Comparison of ENCODE assay signal across 1 cellular context in genomic region chr19:49664171-49665070, GRCh38.
A peak's percentile ranks its signal among the peaks of the same experiment; 100 is the strongest.
TF ChIP-seq lines count a peak whose summit lies in the region.

No MANE protein-coding gene starts in this region.

TF ChIP-seq in K562, 482 proteins besides CTCF, POLR2A, EP300 and RAD21 (continued from another document and continues in another):
- TF ChIP-seq, protein P1, sequence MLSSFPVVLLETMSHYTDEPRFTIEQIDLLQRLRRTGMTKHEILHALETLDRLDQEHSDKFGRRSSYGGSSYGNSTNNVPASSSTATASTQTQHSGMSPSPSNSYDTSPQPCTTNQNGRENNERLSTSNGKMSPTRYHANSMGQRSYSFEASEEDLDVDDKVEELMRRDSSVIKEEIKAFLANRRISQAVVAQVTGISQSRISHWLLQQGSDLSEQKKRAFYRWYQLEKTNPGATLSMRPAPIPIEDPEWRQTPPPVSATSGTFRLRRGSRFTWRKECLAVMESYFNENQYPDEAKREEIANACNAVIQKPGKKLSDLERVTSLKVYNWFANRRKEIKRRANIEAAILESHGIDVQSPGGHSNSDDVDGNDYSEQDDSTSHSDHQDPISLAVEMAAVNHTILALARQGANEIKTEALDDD (IDR thresholded peaks at IDR 0.05) = no peak
- TF ChIP-seq FOXK1 (CRISPR knock-in tag; IDR thresholded peaks at IDR 0.05; ENCODE audit: borderline replicate concordance) = peak; percentile 91; the same call in 1 of the 2 replicates
- peak; percentile 57 for TF ChIP-seq CXXC5 (CRISPR knock-in tag; IDR thresholded peaks at IDR 0.05)
- TF ChIP-seq, protein P2, sequence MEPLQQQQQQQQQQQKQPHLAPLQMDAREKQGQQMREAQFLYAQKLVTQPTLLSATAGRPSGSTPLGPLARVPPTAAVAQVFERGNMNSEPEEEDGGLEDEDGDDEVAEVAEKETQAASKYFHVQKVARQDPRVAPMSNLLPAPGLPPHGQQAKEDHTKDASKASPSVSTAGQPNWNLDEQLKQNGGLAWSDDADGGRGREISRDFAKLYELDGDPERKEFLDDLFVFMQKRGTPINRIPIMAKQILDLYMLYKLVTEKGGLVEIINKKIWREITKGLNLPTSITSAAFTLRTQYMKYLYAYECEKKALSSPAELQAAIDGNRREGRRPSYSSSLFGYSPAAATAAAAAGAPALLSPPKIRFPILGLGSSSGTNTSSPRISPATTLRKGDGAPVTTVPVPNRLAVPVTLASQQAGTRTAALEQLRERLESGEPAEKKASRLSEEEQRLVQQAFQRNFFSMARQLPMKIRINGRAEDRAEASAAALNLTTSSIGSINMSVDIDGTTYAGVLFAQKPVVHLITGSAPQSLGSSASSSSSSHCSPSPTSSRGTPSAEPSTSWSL (CRISPR knock-in tag; IDR thresholded peaks at IDR 0.05; ENCODE audit: borderline replicate concordance) = no peak
- TF ChIP-seq BHLHE40 (IDR thresholded peaks at IDR 0.05; ENCODE audit: low read length) = peak; percentile 61
- no peak for TF ChIP-seq CREB1 (IDR thresholded peaks at IDR 0.05)
- peak; percentile 34; the same call in 1 of the 2 replicates for TF ChIP-seq CREB1 (CRISPR knock-in tag; IDR thresholded peaks at IDR 0.05)
- TF ChIP-seq HDAC1 (IDR thresholded peaks at IDR 0.05) = peak in 1 of 2 experiments; percentile 74; a peak in 2 of 4 replicates
- TF ChIP-seq E2F6 (IDR thresholded peaks at IDR 0.05; ENCODE audit: borderline replicate concordance in 1 of 2, extremely low read depth in 1 of 2, insufficient read depth in 1 of 2, insufficient read length in 1 of 2, low read depth in 1 of 2, low read length in 1 of 2, poor library complexity in 1 of 2, severe bottlenecking in 1 of 2) = peak in 1 of 2 experiments; percentile 27
- TF ChIP-seq RNF2 (IDR thresholded peaks at IDR 0.05) = no peak
- TF ChIP-seq SAP30 (IDR thresholded peaks at IDR 0.05; ENCODE audit: borderline replicate concordance, insufficient read depth, low read depth, low read length, poor library complexity, severe bottlenecking) = peak; percentile 33
- no peak for TF ChIP-seq ZNF766 (CRISPR knock-in tag; conservative IDR thresholded peaks at IDR 0.05)
- TF ChIP-seq, protein P3, sequence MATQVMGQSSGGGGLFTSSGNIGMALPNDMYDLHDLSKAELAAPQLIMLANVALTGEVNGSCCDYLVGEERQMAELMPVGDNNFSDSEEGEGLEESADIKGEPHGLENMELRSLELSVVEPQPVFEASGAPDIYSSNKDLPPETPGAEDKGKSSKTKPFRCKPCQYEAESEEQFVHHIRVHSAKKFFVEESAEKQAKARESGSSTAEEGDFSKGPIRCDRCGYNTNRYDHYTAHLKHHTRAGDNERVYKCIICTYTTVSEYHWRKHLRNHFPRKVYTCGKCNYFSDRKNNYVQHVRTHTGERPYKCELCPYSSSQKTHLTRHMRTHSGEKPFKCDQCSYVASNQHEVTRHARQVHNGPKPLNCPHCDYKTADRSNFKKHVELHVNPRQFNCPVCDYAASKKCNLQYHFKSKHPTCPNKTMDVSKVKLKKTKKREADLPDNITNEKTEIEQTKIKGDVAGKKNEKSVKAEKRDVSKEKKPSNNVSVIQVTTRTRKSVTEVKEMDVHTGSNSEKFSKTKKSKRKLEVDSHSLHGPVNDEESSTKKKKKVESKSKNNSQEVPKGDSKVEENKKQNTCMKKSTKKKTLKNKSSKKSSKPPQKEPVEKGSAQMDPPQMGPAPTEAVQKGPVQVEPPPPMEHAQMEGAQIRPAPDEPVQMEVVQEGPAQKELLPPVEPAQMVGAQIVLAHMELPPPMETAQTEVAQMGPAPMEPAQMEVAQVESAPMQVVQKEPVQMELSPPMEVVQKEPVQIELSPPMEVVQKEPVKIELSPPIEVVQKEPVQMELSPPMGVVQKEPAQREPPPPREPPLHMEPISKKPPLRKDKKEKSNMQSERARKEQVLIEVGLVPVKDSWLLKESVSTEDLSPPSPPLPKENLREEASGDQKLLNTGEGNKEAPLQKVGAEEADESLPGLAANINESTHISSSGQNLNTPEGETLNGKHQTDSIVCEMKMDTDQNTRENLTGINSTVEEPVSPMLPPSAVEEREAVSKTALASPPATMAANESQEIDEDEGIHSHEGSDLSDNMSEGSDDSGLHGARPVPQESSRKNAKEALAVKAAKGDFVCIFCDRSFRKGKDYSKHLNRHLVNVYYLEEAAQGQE (CRISPR knock-in tag; IDR thresholded peaks at IDR 0.05; ENCODE audit: low read depth) = no peak
- no peak for TF ChIP-seq ZNF695 (CRISPR knock-in tag; IDR thresholded peaks at IDR 0.05)
- no peak for TF ChIP-seq DMBX1 (CRISPR knock-in tag; IDR thresholded peaks at IDR 0.05; ENCODE audit: borderline replicate concordance)
- TF ChIP-seq ZBTB49 (CRISPR knock-in tag; IDR thresholded peaks at IDR 0.05; ENCODE audit: borderline replicate concordance) = no peak
- TF ChIP-seq ZNF707 (CRISPR knock-in tag; conservative IDR thresholded peaks at IDR 0.05) = no peak
- no peak for TF ChIP-seq PHF21A (IDR thresholded peaks at IDR 0.05; ENCODE audit: borderline replicate concordance, low read depth)
- TF ChIP-seq STAT5A (IDR thresholded peaks at IDR 0.05; ENCODE audit: borderline replicate concordance, low read length) = no peak
- no peak for TF ChIP-seq ZKSCAN1 (IDR thresholded peaks at IDR 0.05; ENCODE audit: low read depth, low read length)
- no peak for TF ChIP-seq RHOXF2B (CRISPR knock-in tag; conservative IDR thresholded peaks at IDR 0.05)
- no peak for TF ChIP-seq ZNF586 (CRISPR knock-in tag; conservative IDR thresholded peaks at IDR 0.05)
- peak; percentile 69 to 75 for TF ChIP-seq NRF1 (conservative IDR thresholded peaks at IDR 0.05 in 1 of 2, IDR thresholded peaks at IDR 0.05 in 1 of 2)
- 0 out of 2 replicates have a peak, but pooled peaks have one; percentile 11 for TF ChIP-seq ZNF121 (CRISPR knock-in tag; conservative IDR thresholded peaks at IDR 0.05)
- no peak for TF ChIP-seq SNIP1 (IDR thresholded peaks at IDR 0.05; ENCODE audit: low read depth)
- TF ChIP-seq PBX2 (CRISPR knock-in tag; IDR thresholded peaks at IDR 0.05; ENCODE audit: low read depth) = no peak
- no peak for TF ChIP-seq PBX2 (tag; conservative IDR thresholded peaks at IDR 0.05; ENCODE audit: low read depth)
- 0 out of 2 replicates have a peak, but pooled peaks have one; percentile 28 for TF ChIP-seq MTA3 (IDR thresholded peaks at IDR 0.05; ENCODE audit: borderline replicate concordance)
- TF ChIP-seq NCOR1 (IDR thresholded peaks at IDR 0.05) = no peak
- TF ChIP-seq POLR2B (IDR thresholded peaks at IDR 0.05; ENCODE audit: low read depth, partially characterized antibody) = peak; percentile 36
- TF ChIP-seq FOXA3 (CRISPR knock-in tag; conservative IDR thresholded peaks at IDR 0.05 in 1 of 2, IDR thresholded peaks at IDR 0.05 in 1 of 2) = no peak
- TF ChIP-seq FIP1L1 (IDR thresholded peaks at IDR 0.05; ENCODE audit: low read depth, low read length, poor library complexity, severe bottlenecking) = no peak
- TF ChIP-seq ARID4B (CRISPR knock-in tag; IDR thresholded peaks at IDR 0.05) = peak; percentile 54; the same call in 1 of the 2 replicates
- TF ChIP-seq RB1 (IDR thresholded peaks at IDR 0.05; ENCODE audit: low read depth) = peak; percentile 43; the same call in 1 of the 2 replicates
- no peak for TF ChIP-seq SNRNP70 (optimal IDR thresholded peaks at IDR 0.05; ENCODE audit: low read depth, low read length)
- TF ChIP-seq CCNT2 (IDR thresholded peaks at IDR 0.05; ENCODE audit: borderline replicate concordance, extremely low read depth, insufficient read length, low read depth, low read length) = peak; percentile 28
- TF ChIP-seq FOXM1 (IDR thresholded peaks at IDR 0.05; ENCODE audit: low read depth) = no peak
- TF ChIP-seq FOXM1 (CRISPR knock-in tag; IDR thresholded peaks at IDR 0.05; ENCODE audit: low read depth) = 0 out of 2 replicates have a peak, but pooled peaks have one; percentile 31
- no peak for TF ChIP-seq RFX7 (CRISPR knock-in tag; IDR thresholded peaks at IDR 0.05)
- no peak for TF ChIP-seq TFAM (CRISPR knock-in tag; conservative IDR thresholded peaks at IDR 0.05)
- TF ChIP-seq, protein P4, sequence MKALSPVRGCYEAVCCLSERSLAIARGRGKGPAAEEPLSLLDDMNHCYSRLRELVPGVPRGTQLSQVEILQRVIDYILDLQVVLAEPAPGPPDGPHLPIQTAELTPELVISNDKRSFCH (CRISPR knock-in tag; IDR thresholded peaks at IDR 0.05) = no peak
- TF ChIP-seq, protein P4 (tag; IDR thresholded peaks at IDR 0.05) = no peak
- peak; percentile 36; the same call in 1 of the 2 replicates for TF ChIP-seq ETS1 (conservative IDR thresholded peaks at IDR 0.05; ENCODE audit: control insufficient read depth, low read depth, low read length)
- TF ChIP-seq FOXK2 (conservative IDR thresholded peaks at IDR 0.05 in 1 of 2, IDR thresholded peaks at IDR 0.05 in 1 of 2; ENCODE audit: low read depth in 2 of 2) = 0 out of 4 replicates have a peak, but pooled peaks of 1 of the 2 experiments have one; percentile 51
